In the genomic region with DNA sequence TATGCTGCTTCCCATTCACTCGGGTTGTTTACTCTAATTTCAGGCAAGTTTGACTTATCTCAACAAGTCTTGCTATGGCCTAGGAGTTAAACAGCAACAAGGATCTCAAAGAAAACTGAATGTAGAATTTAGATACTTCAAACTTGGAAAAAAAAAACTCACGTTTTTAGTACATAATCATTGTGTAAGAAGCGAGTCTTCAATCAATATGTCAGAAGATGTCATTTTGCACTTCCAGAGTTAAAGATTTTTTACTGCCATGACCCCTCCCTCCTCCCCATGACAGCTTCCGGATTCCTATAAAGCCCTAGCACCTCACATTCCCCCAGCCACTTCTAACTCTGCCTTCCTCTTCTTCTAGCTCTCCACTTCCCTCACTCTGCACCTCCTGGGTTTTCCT, we compare ENCODE assay signal across 34 cellular contexts.
"Had no signal": no experiment of that assay in that cellular context is flagged by ENCODE, and none has a peak within 500 bp of the region (broad histone marks: within the 10 kb centered on the region; RNA-seq: fewer than 3 reads in every experiment).

No MANE protein-coding gene starts in this region.

- H3K36me3 Mint-ChIP-seq: activated naive CD8-positive, alpha-beta T cell had no signal

- FAIRE-seq: astrocyte, bronchial epithelial cell had no signal

- H3K4me3 Mint-ChIP-seq: activated CD4-positive, alpha-beta T cell treated with anti-CD3 and anti-CD28 coated beads, Interleukin-2, amount 10 ng/mL, durations not matched to agents 7 days and 5 days; activated CD8-positive, alpha-beta T cell treated with anti-CD3 and anti-CD28 coated beads for 36 hours; activated naive CD8-positive, alpha-beta T cell; activated T-cell treated with anti-CD3 and anti-CD28 coated beads, Interleukin-2, amount 50 U/mL, for 4 hours; activated T-helper 17 cell treated with anti-CD3 and anti-CD28 coated beads, Interleukin-2, amount 50 U/mL, for 72 hours; central memory CD8-positive, alpha-beta T cell; dendritic cell treated with granulocyte-macrophage colony-stimulating factor and Interleukin-4, amounts not matched to agents 40 ng/mL and 50 ng/mL, for 4 days; endodermal cell; T-helper 17 cell; T-helper 2 cell treated with Interferon-gamma antibody and Interleukin-4, amounts not matched to agents 5 μg/mL and 100 μg/mL, for 36 hours had no signal

- H3K36me3 ChIP-seq: brain microvascular endothelial cell, esophagus muscularis mucosa, gastrocnemius medialis, heart right ventricle had no signal

- H3K27me3 Mint-ChIP-seq: activated CD8-positive, alpha-beta T cell treated with anti-CD3 and anti-CD28 coated beads for 36 hours; central memory CD8-positive, alpha-beta T cell; dendritic cell treated with granulocyte-macrophage colony-stimulating factor and Interleukin-4, amounts not matched to agents 40 ng/mL and 50 ng/mL, for 4 days had no signal

- H3K9me3 ChIP-seq: esophagus muscularis mucosa, gastrocnemius medialis, heart right ventricle had no signal

- ATAC-seq: activated CD8-positive, alpha-beta T cell treated with anti-CD3 and anti-CD28 coated beads for 36 hours; activated T-cell treated with anti-CD3 and anti-CD28 coated beads, Interleukin-2, amount 50 U/mL, for 4 hours; activated T-helper 17 cell treated with anti-CD3 and anti-CD28 coated beads, Interleukin-2, amount 50 U/mL, for 72 hours; foreskin keratinocyte; gastrocnemius medialis; heart right ventricle; T-helper 17 cell had no signal

- H3K4me1 ChIP-seq: esophagus muscularis mucosa, foreskin keratinocyte, gastrocnemius medialis, heart right ventricle had no signal

- H3K27me3 ChIP-seq: brain microvascular endothelial cell, dorsolateral prefrontal cortex, esophagus muscularis mucosa, foreskin keratinocyte, gastrocnemius medialis had no signal

- H3K27ac Mint-ChIP-seq: activated CD4-positive, alpha-beta T cell treated with anti-CD3 and anti-CD28 coated beads, Interleukin-2, amount 10 ng/mL, durations not matched to agents 7 days and 5 days; activated CD8-positive, alpha-beta T cell treated with anti-CD3 and anti-CD28 coated beads for 36 hours; activated naive CD8-positive, alpha-beta T cell; activated T-helper 17 cell treated with anti-CD3 and anti-CD28 coated beads, Interleukin-2, amount 50 U/mL, for 72 hours; dendritic cell treated with granulocyte-macrophage colony-stimulating factor and Interleukin-4, amounts not matched to agents 40 ng/mL and 50 ng/mL, for 4 days; endodermal cell; T-helper 17 cell; T-helper 2 cell treated with Interferon-gamma antibody and Interleukin-4, amounts not matched to agents 5 μg/mL and 100 μg/mL, for 36 hours had no signal

- H3K27ac ChIP-seq: brain microvascular endothelial cell, coronary artery, dorsolateral prefrontal cortex, esophagus muscularis mucosa, foreskin keratinocyte, gastrocnemius medialis, heart right ventricle had no signal

- H3K9me3 Mint-ChIP-seq: activated CD4-positive, alpha-beta T cell treated with anti-CD3 and anti-CD28 coated beads, Interleukin-2, amount 10 ng/mL, durations not matched to agents 7 days and 5 days; activated CD8-positive, alpha-beta T cell treated with anti-CD3 and anti-CD28 coated beads for 36 hours; activated T-cell treated with anti-CD3 and anti-CD28 coated beads, Interleukin-2, amount 50 U/mL, for 4 hours; activated T-helper 17 cell treated with anti-CD3 and anti-CD28 coated beads, Interleukin-2, amount 50 U/mL, for 72 hours; central memory CD8-positive, alpha-beta T cell; dendritic cell treated with granulocyte-macrophage colony-stimulating factor and Interleukin-4, amounts not matched to agents 40 ng/mL and 50 ng/mL, for 4 days; endodermal cell; T-helper 2 cell treated with Interferon-gamma antibody and Interleukin-4, amounts not matched to agents 5 μg/mL and 100 μg/mL, for 36 hours had no signal

- H3K4me3 ChIP-seq: coronary artery, dorsolateral prefrontal cortex, esophagus muscularis mucosa, gastrocnemius medialis, heart right ventricle had no signal

- DNase-seq: activated CD4-positive, alpha-beta T cell treated with anti-CD3 and anti-CD28 coated beads for 1 hour; activated CD4-positive, alpha-beta T cell treated with anti-CD3 and anti-CD28 coated beads for 4 hours; activated CD4-positive, alpha-beta T cell treated with anti-CD3 and anti-CD28 coated beads, Interleukin-2, amount 10 ng/mL, durations not matched to agents 7 days and 5 days; activated CD4-positive, alpha-beta T cell treated with anti-CD3 and anti-CD28 coated beads, Interleukin-2, amount 50 U/mL, for 4 hours; activated CD8-positive, alpha-beta memory T cell treated with anti-CD3 and anti-CD28 coated beads for 24 hours; activated CD8-positive, alpha-beta T cell treated with anti-CD3 and anti-CD28 coated beads for 36 hours; activated effector memory CD4-positive, alpha-beta T cell treated with Interleukin-2 at 50 U/mL for 16 hours; activated gamma-delta T cell treated with Interleukin-2 at 50 U/mL for 16 hours; activated naive CD4-positive, alpha-beta T cell treated with anti-CD3 and anti-CD28 coated beads, Interleukin-2, amount 50 U/mL, for 16 hours; activated naive CD4-positive, alpha-beta T cell treated with Interleukin-2 at 50 U/mL for 16 hours; activated T-cell treated with anti-CD3 and anti-CD28 coated beads, Interleukin-2, amount 50 U/mL, for 4 hours; amniotic stem cell; anterior cingulate cortex; brain microvascular endothelial cell; dorsolateral prefrontal cortex; effector memory CD4-positive, alpha-beta T cell; endodermal cell; erythroblast; foreskin keratinocyte; gastrocnemius medialis; glutamatergic neuron; heart right ventricle; T-helper 1 cell; T-helper 17 cell; T1000 had no signal
